ENCODE assay signal across 20 cellular contexts in genomic region chr4:147909225-147909624, GRCh38.
"Had no signal": no experiment of that assay in that cellular context is flagged by ENCODE, and none has a peak within 500 bp of the region (broad histone marks: within the 10 kb centered on the region; RNA-seq: fewer than 3 reads in every experiment).

No MANE protein-coding gene starts in this region.

- H3K27ac Mint-ChIP-seq: activated B cell treated with CpG ODN at 0.5 μM for 24 hours; activated CD4-positive, alpha-beta T cell treated with anti-CD3 and anti-CD28 coated beads, Interleukin-2, amount 10 ng/mL, durations not matched to agents 24 days and 14 days; activated naive CD4-positive, alpha-beta T cell treated with anti-CD3 and anti-CD28 coated beads, Interleukin-2, amount 50 U/mL, for 24 hours; mesothelial cell of epicardium; natural killer cell treated with Interleukin-12 subunit alpha and Interleukin-12 subunit beta and Interleukin-15 and Interleukin-18, amount 100 ng/mL, for 72 hours; stimulated activated memory B cell treated with anti-CD40 and anti-IgM and Interleukin-4, amounts not matched to agents 10 μg/mL and 1 μg/mL and 100 μg/mL, for 72 hours had no signal

- ATAC-seq: left lobe of liver; sciatic nerve; stimulated activated memory B cell treated with anti-CD40 and anti-IgM and Interleukin-4, amounts not matched to agents 10 μg/mL and 1 μg/mL and 100 μg/mL, for 72 hours had no signal

- H3K4me3 Mint-ChIP-seq: activated B cell treated with CpG ODN at 0.5 μM for 24 hours; activated CD4-positive, alpha-beta T cell treated with anti-CD3 and anti-CD28 coated beads, Interleukin-2, amount 10 ng/mL, durations not matched to agents 24 days and 14 days; activated naive CD4-positive, alpha-beta T cell treated with anti-CD3 and anti-CD28 coated beads, Interleukin-2, amount 50 U/mL, for 24 hours; mesothelial cell of epicardium; natural killer cell treated with Interleukin-12 subunit alpha and Interleukin-12 subunit beta and Interleukin-15 and Interleukin-18, amount 100 ng/mL, for 72 hours; stimulated activated memory B cell treated with anti-CD40 and anti-IgM and Interleukin-4, amounts not matched to agents 10 μg/mL and 1 μg/mL and 100 μg/mL, for 72 hours had no signal

- H3K4me1 Mint-ChIP-seq: activated B cell treated with CpG ODN at 0.5 μM for 24 hours; activated CD4-positive, alpha-beta T cell treated with anti-CD3 and anti-CD28 coated beads, Interleukin-2, amount 10 ng/mL, durations not matched to agents 24 days and 14 days; activated naive CD4-positive, alpha-beta T cell treated with anti-CD3 and anti-CD28 coated beads, Interleukin-2, amount 50 U/mL, for 24 hours; stimulated activated memory B cell treated with anti-CD40 and anti-IgM and Interleukin-4, amounts not matched to agents 10 μg/mL and 1 μg/mL and 100 μg/mL, for 72 hours had no signal

- H3K36me3 Mint-ChIP-seq: stimulated activated memory B cell treated with anti-CD40 and anti-IgM and Interleukin-4, amounts not matched to agents 10 μg/mL and 1 μg/mL and 100 μg/mL, for 72 hours had no signal

- DNase-seq: activated B cell treated with CpG ODN at 0.5 μM for 24 hours; activated CD4-positive, alpha-beta T cell treated with anti-CD3 and anti-CD28 coated beads, Interleukin-2, amount 10 ng/mL, durations not matched to agents 24 days and 14 days; activated CD8-positive, alpha-beta memory T cell treated with anti-CD3 and anti-CD28 coated beads, Interleukin-2, amount 50 U/mL, for 48 hours; activated effector memory CD4-positive, alpha-beta T cell treated with anti-CD3 and anti-CD28 coated beads, Interleukin-2, amount 50 U/mL, for 16 hours; activated T-cell treated with anti-CD3 and anti-CD28 coated beads, Interleukin-2, amount 50 U/mL, for 48 hours; cerebellar nuclear complex; cortex of kidney; effector CD4-positive, alpha-beta T cell; hypothalamus; kidney; stimulated activated CD4-positive, alpha-beta T cell treated with anti-CD3 and anti-CD28 coated beads, Interleukin-4, amount 100 ng/mL, for 24 hours; T-helper 9 cell; tibial artery; uterus had no signal

- H3K27me3 Mint-ChIP-seq: activated B cell treated with CpG ODN at 0.5 μM for 24 hours; activated CD4-positive, alpha-beta T cell treated with anti-CD3 and anti-CD28 coated beads, Interleukin-2, amount 10 ng/mL, durations not matched to agents 24 days and 14 days; activated naive CD4-positive, alpha-beta T cell treated with anti-CD3 and anti-CD28 coated beads, Interleukin-2, amount 50 U/mL, for 24 hours; natural killer cell treated with Interleukin-12 subunit alpha and Interleukin-12 subunit beta and Interleukin-15 and Interleukin-18, amount 100 ng/mL, for 72 hours; stimulated activated memory B cell treated with anti-CD40 and anti-IgM and Interleukin-4, amounts not matched to agents 10 μg/mL and 1 μg/mL and 100 μg/mL, for 72 hours had no signal

- H3K9me3 Mint-ChIP-seq: activated B cell treated with CpG ODN at 0.5 μM for 24 hours; activated naive CD4-positive, alpha-beta T cell treated with anti-CD3 and anti-CD28 coated beads, Interleukin-2, amount 50 U/mL, for 24 hours; natural killer cell treated with Interleukin-12 subunit alpha and Interleukin-12 subunit beta and Interleukin-15 and Interleukin-18, amount 100 ng/mL, for 72 hours; stimulated activated memory B cell treated with anti-CD40 and anti-IgM and Interleukin-4, amounts not matched to agents 10 μg/mL and 1 μg/mL and 100 μg/mL, for 72 hours had no signal
